25 cellular contexts compared by ENCODE assay signal in the genomic region with DNA sequence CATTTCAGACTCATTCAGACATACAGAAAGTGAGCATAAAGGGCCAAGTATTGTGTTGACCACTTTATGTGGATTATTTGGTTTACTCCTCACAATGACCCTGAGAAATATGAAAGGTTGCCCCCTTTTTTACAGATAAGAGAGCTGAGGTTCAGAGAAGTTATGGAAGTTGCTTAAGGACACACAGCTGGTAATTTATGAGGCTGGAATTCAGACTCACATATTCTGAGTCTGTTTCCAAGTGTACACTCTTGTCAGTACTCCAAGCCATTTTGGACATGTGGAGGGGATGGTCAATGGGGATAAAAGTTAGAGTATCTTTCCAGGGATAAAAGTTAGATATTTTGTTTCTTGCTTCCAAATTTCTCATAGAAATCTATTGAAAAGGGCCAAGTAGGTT. TPM values are rescaled to one million over a fixed set of nuclear protein-coding genes. Genes with fewer than 3 reads are reported as not detected.
DNase-seq lines count a peak whose midpoint lies in the region; ATAC-seq, FAIRE-seq and TF ChIP-seq lines count a peak whose summit lies in the region.
"Had no signal": no experiment of that assay in that cellular context is flagged by ENCODE, and none has a peak within 500 bp of the region (broad histone marks: within the 10 kb centered on the region; RNA-seq: fewer than 3 reads in every experiment).

No MANE protein-coding gene starts in this region.

- CTCF ChIA-PET in HepG2 (lab: Yijun Ruan, JAX; ENCODE audit: low intra/inter-chr PET ratio, low total read pairs) (no interaction called here), OCI-LY7 (lab: Charles Lee; ENCODE audit: unreplicated experiment) (no interaction called here)

- in situ Hi-C loops in HepG2 (cut with HindIII; ENCODE audit: extremely low pct_ligation_motif_present, low pct_unique_long_range_greater_than_20kb) = no loop called here

- intact Hi-C loops in HepG2 (cut with micrococcal nuclease; ENCODE audit: unreplicated experiment) (no loop called here), right lobe of liver (cut with DNase I) (no loop called here), OCI-LY7 (cut with micrococcal nuclease; ENCODE audit: unreplicated experiment) (no loop called here), testis (cut with DNase I; ENCODE audit: low total_unique reads) (no loop called here)

- H3K27me3 ChIP-seq in HepG2 (ENCODE audit: control insufficient read depth in 1 of 2, insufficient read depth in 2 of 2, low read length in 2 of 2) (no peaks in the 10 kb centered on the region), right lobe of liver (no peaks in the 10 kb centered on the region), testis (no peaks in the 10 kb centered on the region), endodermal cell (ENCODE audit: control insufficient read depth, insufficient read depth, low read length, poor library complexity, severe bottlenecking) (no peaks in the 10 kb centered on the region)
- H3K27me3 ChIP-seq: BLaER1 had no signal

- H3K27me3 Mint-ChIP-seq in nephron progenitor cell (ENCODE audit: low read depth, poor library complexity) (no peaks in the 10 kb centered on the region), endodermal cell (ENCODE audit: insufficient read depth) (no peaks in the 10 kb centered on the region)
- H3K27me3 Mint-ChIP-seq: CD4-positive, alpha-beta T cell had no signal

- POLR2A ChIA-PET in HepG2 (lab: Yijun Ruan, JAX) = interaction anchor here (12.6 kb wide), 1 partner anchor 16 kb away, joined by 120 read pairs; a partner anchor contains a TSS
- POLR2A ChIA-PET in OCI-LY7 (lab: Charles Lee) = interaction anchor here (0.6 to 11.0 kb wide), 4 partner anchors 16 to 685 kb away, joined by 3 to 206 read pairs (median 8); a partner anchor contains a TSS

- H3K27ac Mint-ChIP-seq in nephron progenitor cell (peak overlapping the region; percentile 93), endodermal cell (no peak overlapping the region)
- H3K27ac Mint-ChIP-seq: CD4-positive, alpha-beta T cell had no signal

- no peak overlapping the region for H3K4me2 ChIP-seq in HepG2 (ENCODE audit: low read depth, low read length)
- peak overlapping the region; percentile 82 for H3K4me2 ChIP-seq in OCI-LY7 (ENCODE audit: low read length)
- H3K4me2 ChIP-seq: BLaER1 had no signal

- no peak for FAIRE-seq in HepG2 (lab: Jason Lieb, UNC)
- FAIRE-seq: GM18507 had no signal

- no peaks in the 10 kb centered on the region for H3K9me2 ChIP-seq in OCI-LY7 (ENCODE audit: insufficient read depth, low read length)

- no peak for TF ChIP-seq CTCF in HepG2 (CRISPR knock-in tag; IDR thresholded peaks at IDR 0.05)
- no peak for TF ChIP-seq CTCF in right lobe of liver (IDR thresholded peaks at IDR 0.05)
- no peak for TF ChIP-seq CTCF in OCI-LY7 (conservative IDR thresholded peaks at IDR 0.05; ENCODE audit: low read length)
- no peak for TF ChIP-seq CTCF in nephron progenitor cell (IDR thresholded peaks at IDR 0.05)
- no peak for TF ChIP-seq CTCF in testis (IDR thresholded peaks at IDR 0.05)
- no peak for TF ChIP-seq CTCF in endodermal cell (conservative IDR thresholded peaks at IDR 0.05)

- no peaks in the 10 kb centered on the region for H3K9me3 ChIP-seq in HepG2 (ENCODE audit: low read length)
- no peaks in the 10 kb centered on the region for H3K9me3 ChIP-seq in right lobe of liver
- no peaks in the 10 kb centered on the region for H3K9me3 ChIP-seq in OCI-LY7 (ENCODE audit: low read length)
- no peaks in the 10 kb centered on the region for H3K9me3 ChIP-seq in testis
- H3K9me3 ChIP-seq in endodermal cell (ENCODE audit: control insufficient read depth, low read length) = no peaks in the 10 kb centered on the region
- H3K9me3 ChIP-seq: BLaER1 had no signal

- TF ChIP-seq EP300 in HepG2 (IDR thresholded peaks at IDR 0.05; ENCODE audit: low read depth in 2 of 2, low read length in 2 of 2) = no peak
- TF ChIP-seq EP300 in HepG2 (CRISPR knock-in tag; IDR thresholded peaks at IDR 0.05; ENCODE audit: borderline replicate concordance) = no peak

- H3K27ac ChIP-seq in HepG2 (ENCODE audit: extremely low read length, insufficient read depth, low read length) = no peak overlapping the region
- H3K27ac ChIP-seq in right lobe of liver = no peak overlapping the region
- peak overlapping the region; percentile 98 for H3K27ac ChIP-seq in OCI-LY7 (ENCODE audit: low read depth, low read length, poor library complexity, severe bottlenecking)
- no peak overlapping the region for H3K27ac ChIP-seq in testis
- no peak overlapping the region for H3K27ac ChIP-seq in endodermal cell (ENCODE audit: low read depth, low read length)
- H3K27ac ChIP-seq: BLaER1, GM23248, RWPE1 had no signal

- no peaks in the 10 kb centered on the region for H3K36me3 ChIP-seq in HepG2 (replicated peaks in 1 of 2; ENCODE audit: control insufficient read depth in 1 of 2, insufficient read depth in 2 of 2, low read length in 2 of 2)
- H3K36me3 ChIP-seq in right lobe of liver = no peaks in the 10 kb centered on the region
- peaks cover 18% of the 10 kb centered on the region; the same call in 1 of the 2 replicates for H3K36me3 ChIP-seq in OCI-LY7 (ENCODE audit: insufficient read depth, low read length)
- no peaks in the 10 kb centered on the region for H3K36me3 ChIP-seq in testis (ENCODE audit: low read depth, missing control alignments)
- H3K36me3 ChIP-seq in endodermal cell (ENCODE audit: control insufficient read depth, insufficient read depth, low read length) = no peaks in the 10 kb centered on the region

- DNase-seq in HepG2 (ENCODE audit: low spot score) (no peak), right lobe of liver (no peak), OCI-LY7 (ENCODE audit: low spot score) (no peak), nephron progenitor cell (no peak), testis (no peak), endodermal cell (no peak)
- DNase-seq: CD4-positive, alpha-beta T cell; COR-L47; DMS53; GM23248; IMR-90; NCI-H1092; NCI-H1417 treated with DMSO at 0.1 percent for 48 hours; NCI-H1694 treated with DMSO at 0.1 percent for 48 hours; NCI-H2081 treated with DMSO at 0.1 percent for 48 hours; NCI-H2171; NCI-H226; NCI-H510A; NCI-H69; SHP77 had no signal

- peaks cover 99% of the 10 kb centered on the region for H3K4me1 Mint-ChIP-seq in nephron progenitor cell
- H3K4me1 Mint-ChIP-seq in endodermal cell = peaks cover 33% of the 10 kb centered on the region

- H3K36me3 Mint-ChIP-seq in nephron progenitor cell (ENCODE audit: low read depth) (peaks cover 29% of the 10 kb centered on the region), endodermal cell (ENCODE audit: low read depth) (no peaks in the 10 kb centered on the region)

- H3K4me3 Mint-ChIP-seq in nephron progenitor cell = peak overlapping the region; percentile 70
- no peak overlapping the region for H3K4me3 Mint-ChIP-seq in endodermal cell
- H3K4me3 Mint-ChIP-seq: CD4-positive, alpha-beta T cell had no signal

- peaks cover 97% of the 10 kb centered on the region for H3K4me1 ChIP-seq in HepG2 (ENCODE audit: insufficient read depth, low read length)
- H3K4me1 ChIP-seq in right lobe of liver = peaks cover 0 to 27% (median 0%) of the 10 kb centered on the region in 4 donors
- H3K4me1 ChIP-seq in OCI-LY7 (ENCODE audit: insufficient read depth, low read length, poor library complexity, severe bottlenecking) = peaks cover 53% of the 10 kb centered on the region
- peaks cover 42% of the 10 kb centered on the region for H3K4me1 ChIP-seq in testis
- H3K4me1 ChIP-seq in endodermal cell (ENCODE audit: control insufficient read depth, insufficient read depth, low read length) = peaks cover 21% of the 10 kb centered on the region

- no peak for TF ChIP-seq RAD21 in HepG2 (CRISPR knock-in tag; IDR thresholded peaks at IDR 0.05)

- H2AFZ ChIP-seq in HepG2 (ENCODE audit: low read length) (no peak overlapping the region), OCI-LY7 (ENCODE audit: low read length) (no peak overlapping the region)
- H2AFZ ChIP-seq: GM23248 had no signal

- no peaks in the 10 kb centered on the region for H3K9me3 Mint-ChIP-seq in nephron progenitor cell
- no peaks in the 10 kb centered on the region for H3K9me3 Mint-ChIP-seq in endodermal cell
- H3K9me3 Mint-ChIP-seq: CD4-positive, alpha-beta T cell had no signal

- BruUV-seq in HepG2 (replicated peaks; lab: Mats Ljungman, UMichigan) = no TSS peak
- no TSS peak for BruUV-seq in OCI-LY7 (replicated peaks; lab: Mats Ljungman, UMichigan)

- no peak for ATAC-seq in HepG2
- no peak for ATAC-seq in right lobe of liver
- ATAC-seq in GM21529 (IDR thresholded peaks at IDR 0.05; ENCODE audit: unreplicated experiment) = no peak
- ATAC-seq: Panc1 had no signal

- H4K20me1 ChIP-seq in HepG2 (ENCODE audit: insufficient read depth, low read length) (no peaks in the 10 kb centered on the region), OCI-LY7 (ENCODE audit: insufficient read depth, low read length) (no peaks in the 10 kb centered on the region)

- H3K4me3 ChIP-seq in HepG2 (replicated peaks in 1 of 3; ENCODE audit: insufficient read depth in 1 of 3, low read depth in 2 of 3, low read length in 3 of 3) (no peak overlapping the region), right lobe of liver (no peak overlapping the region), OCI-LY7 (ENCODE audit: low read depth, low read length, poor library complexity, severe bottlenecking) (no peak overlapping the region), testis (no peak overlapping the region), endodermal cell (ENCODE audit: low read length) (no peak overlapping the region)
- H3K4me3 ChIP-seq: BLaER1, GM23248 had no signal

- H3K79me2 ChIP-seq in HepG2 (ENCODE audit: insufficient read depth, low read length) (no peaks in the 10 kb centered on the region), OCI-LY7 (ENCODE audit: insufficient read depth, low read depth, low read length) (peaks cover 53% of the 10 kb centered on the region; the same call in 1 of the 2 replicates)

- H3K9ac ChIP-seq in HepG2 (ENCODE audit: insufficient read depth, low read depth, low read length) = no peak overlapping the region
- no peak overlapping the region for H3K9ac ChIP-seq in endodermal cell (ENCODE audit: extremely low read depth, low read length, poor library complexity, severe bottlenecking)
- H3K9ac ChIP-seq: BLaER1, GM23248 had no signal

- TF ChIP-seq POLR2A in HepG2 (IDR thresholded peaks at IDR 0.05; ENCODE audit: insufficient read depth in 1 of 2, low read depth in 2 of 2, low read length in 2 of 2) (no peak), right lobe of liver (IDR thresholded peaks at IDR 0.05) (no peak), testis (IDR thresholded peaks at IDR 0.05) (no peak)

RNA-seq across cellular contexts. Expression of a gene that starts 15.9 kb away (rescaled TPM):
- total RNA-seq in HepG2 (2016; rRNA removed; fragmentation: Illumina TruSeq; extraction: Trizol) = 10.1 and 11.4 TPM in 2 replicates
- 1.5 and 2.1 TPM in 2 replicates for total RNA-seq in HepG2 (2016; cell fraction: cytosol; rRNA removed; fragmentation: Illumina TruSeq; extraction: Trizol; ENCODE audit: low read depth)
- 11.8 and 12.0 TPM in 2 replicates for total RNA-seq in HepG2 (2016; cell fraction: insoluble cytoplasmic fraction; rRNA removed; fragmentation: Illumina TruSeq; extraction: Trizol)
- 3.9 and 4.1 TPM in 2 replicates for total RNA-seq in HepG2 (2016; cell fraction: membrane; rRNA removed; fragmentation: Illumina TruSeq; extraction: Trizol)
- 32.1 and 34.1 TPM in 2 replicates for total RNA-seq in HepG2 (2016; cell fraction: nucleus; rRNA removed; fragmentation: Illumina TruSeq; extraction: Trizol)
- 6.3 and 10.0 TPM in 2 replicates for polyA plus RNA-seq in HepG2 (2011; rRNA removed)
- polyA plus RNA-seq in HepG2 (2011; cell fraction: cytosol; rRNA removed) = 4.4 and 4.5 TPM in 2 replicates
- polyA plus RNA-seq in HepG2 (2011; cell fraction: nucleus; rRNA removed) = 9.3 and 10.4 TPM in 2 replicates
- polyA plus RNA-seq in HepG2 (2012) = 9.7 and 13.7 TPM in 2 replicates
- polyA plus RNA-seq in HepG2 (2016; cell fraction: cytosol; fragmentation: Illumina TruSeq; extraction: Trizol; ENCODE audit: low read depth) = 0.59 and 0.74 TPM in 2 replicates
- 5.4 and 5.7 TPM in 2 replicates for polyA plus RNA-seq in HepG2 (2016; cell fraction: insoluble cytoplasmic fraction; fragmentation: Illumina TruSeq; extraction: Trizol; ENCODE audit: low read depth)
- polyA plus RNA-seq in HepG2 (2016; cell fraction: membrane; fragmentation: Illumina TruSeq; extraction: Trizol; ENCODE audit: low read depth) = 0.90 and 1.2 TPM in 2 replicates
- 12.6 and 14.0 TPM in 2 replicates for polyA plus RNA-seq in HepG2 (2016; cell fraction: nucleus; fragmentation: Illumina TruSeq; extraction: Trizol; ENCODE audit: insufficient read depth, low read depth)
- 31.4 and 330 TPM in 2 replicates for polyA minus RNA-seq in HepG2 (2011; rRNA and poly(A)+ RNA removed; ENCODE audit: low replicate concordance)
- polyA minus RNA-seq in HepG2 (2011; cell fraction: cytosol; rRNA and poly(A)+ RNA removed) = 12.1 and 15.5 TPM in 2 replicates
- 75.3 and 85.2 TPM in 2 replicates for polyA minus RNA-seq in HepG2 (2011; cell fraction: nucleus; rRNA and poly(A)+ RNA removed)
- total RNA-seq in right lobe of liver = 10 to 100 TPM in 4 of 6 experiments, 1 to 10 TPM in 2; 6.5 to 16.2 (median 11.5) TPM
- total RNA-seq in OCI-LY7 (2014; rRNA removed; shearing (Covaris generic)) = 84.4 and 87.4 TPM in 2 replicates
- 104 and 133 TPM in 2 replicates for total RNA-seq in OCI-LY7 (2022)
- 100 to 1,000 TPM in 1 of 2 donors, 10 to 100 TPM in 1; 59.7 to 129 TPM for total RNA-seq in testis
- 26.5 TPM for polyA plus RNA-seq in testis (ENCODE audit: insufficient read depth, low read depth, low replicate concordance)
- total RNA-seq in endodermal cell = 1 to 10 TPM; 5.9 TPM
- 4.1 TPM for polyA plus RNA-seq in endodermal cell (2013, experiment 1 of 2)
- polyA plus RNA-seq in endodermal cell (2013, experiment 2 of 2) = 5.7 TPM

RNA-seq across cellular contexts. Expression of a gene that starts 42.0 kb away (rescaled TPM):
- total RNA-seq in HepG2 (2016; rRNA removed; fragmentation: Illumina TruSeq; extraction: Trizol) = 14.1 and 28.9 TPM in 2 replicates
- total RNA-seq in HepG2 (2016; cell fraction: cytosol; rRNA removed; fragmentation: Illumina TruSeq; extraction: Trizol; ENCODE audit: low read depth) = 9.1 and 10.4 TPM in 2 replicates
- total RNA-seq in HepG2 (2016; cell fraction: insoluble cytoplasmic fraction; rRNA removed; fragmentation: Illumina TruSeq; extraction: Trizol) = 15.7 and 30.9 TPM in 2 replicates
- total RNA-seq in HepG2 (2016; cell fraction: membrane; rRNA removed; fragmentation: Illumina TruSeq; extraction: Trizol) = 10.4 and 11.0 TPM in 2 replicates
- 35.9 and 39.6 TPM in 2 replicates for total RNA-seq in HepG2 (2016; cell fraction: nucleus; rRNA removed; fragmentation: Illumina TruSeq; extraction: Trizol)
- polyA plus RNA-seq in HepG2 (2011; rRNA removed) = 18.5 and 19.4 TPM in 2 replicates
- 25.4 and 26.1 TPM in 2 replicates for polyA plus RNA-seq in HepG2 (2011; cell fraction: cytosol; rRNA removed)
- 23.9 and 25.8 TPM in 2 replicates for polyA plus RNA-seq in HepG2 (2011; cell fraction: nucleus; rRNA removed)
- 13.5 and 16.1 TPM in 2 replicates for polyA plus RNA-seq in HepG2 (2012)
- polyA plus RNA-seq in HepG2 (2016; cell fraction: cytosol; fragmentation: Illumina TruSeq; extraction: Trizol; ENCODE audit: low read depth) = 2.1 and 2.6 TPM in 2 replicates
- polyA plus RNA-seq in HepG2 (2016; cell fraction: insoluble cytoplasmic fraction; fragmentation: Illumina TruSeq; extraction: Trizol; ENCODE audit: low read depth) = 11.5 and 12.3 TPM in 2 replicates
- polyA plus RNA-seq in HepG2 (2016; cell fraction: membrane; fragmentation: Illumina TruSeq; extraction: Trizol; ENCODE audit: low read depth) = 4.8 and 5.8 TPM in 2 replicates
- 26.9 and 28.6 TPM in 2 replicates for polyA plus RNA-seq in HepG2 (2016; cell fraction: nucleus; fragmentation: Illumina TruSeq; extraction: Trizol; ENCODE audit: insufficient read depth, low read depth)
- polyA minus RNA-seq in HepG2 (2011; rRNA and poly(A)+ RNA removed; ENCODE audit: low replicate concordance) = 41.6 and 45.0 TPM in 2 replicates
- polyA minus RNA-seq in HepG2 (2011; cell fraction: cytosol; rRNA and poly(A)+ RNA removed) = 10.6 and 13.7 TPM in 2 replicates
- 63.1 and 66.0 TPM in 2 replicates for polyA minus RNA-seq in HepG2 (2011; cell fraction: nucleus; rRNA and poly(A)+ RNA removed)
- total RNA-seq in right lobe of liver = 10 to 100 TPM; 15.9 to 32.4 (median 21.3) TPM
- 11.9 and 12.8 TPM in 2 replicates for total RNA-seq in OCI-LY7 (2014; rRNA removed; shearing (Covaris generic))
- total RNA-seq in OCI-LY7 (2022) = 6.9 and 9.1 TPM in 2 replicates
- 10 to 100 TPM; 27.6 to 42.6 TPM for total RNA-seq in testis
- 18.8 TPM for polyA plus RNA-seq in testis (ENCODE audit: insufficient read depth, low read depth, low replicate concordance)
- total RNA-seq in endodermal cell = 10 to 100 TPM; 18.4 to 18.6 TPM
- 9.8 TPM for polyA plus RNA-seq in endodermal cell (2013, experiment 1 of 2)
- polyA plus RNA-seq in endodermal cell (2013, experiment 2 of 2) = 10.0 TPM
